2 cellular contexts compared by ENCODE assay signal in the genomic region with DNA sequence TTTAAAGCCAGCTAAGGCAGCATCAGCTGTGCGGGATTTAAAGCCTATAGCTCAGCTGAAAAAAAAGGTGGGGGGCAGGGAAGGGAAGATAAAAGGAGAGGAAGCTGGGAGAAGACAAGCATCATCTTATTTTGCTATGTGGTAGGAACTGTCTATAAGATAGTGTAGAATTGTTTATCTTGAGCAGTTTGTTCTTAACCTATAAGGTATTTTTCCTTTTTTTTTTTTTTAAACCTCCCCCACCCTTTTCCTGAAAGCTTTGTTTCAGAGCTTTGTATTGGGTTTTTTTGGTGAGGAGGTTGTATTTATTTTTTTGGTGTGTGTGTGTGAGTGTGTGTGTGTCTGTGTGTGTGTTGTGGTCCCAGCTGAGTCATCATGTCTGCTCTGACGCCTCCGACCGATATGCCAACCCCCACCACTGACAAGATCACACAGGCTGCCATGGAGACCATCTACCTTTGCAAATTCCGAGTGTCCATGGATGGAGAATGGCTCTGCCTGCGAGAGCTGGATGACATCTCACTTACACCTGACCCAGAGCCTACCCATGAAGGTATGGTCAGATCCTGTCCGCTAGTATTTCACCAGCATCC.
TF ChIP-seq lines count a peak whose summit lies in the region.

No MANE protein-coding gene starts in this region.

TF ChIP-seq in HCT116, 20 proteins besides CTCF, POLR2A, EP300 and RAD21:
- no peak for TF ChIP-seq SP1 (IDR thresholded peaks at IDR 0.05; ENCODE audit: low read depth)
- TF ChIP-seq EGR1 (IDR thresholded peaks at IDR 0.05; ENCODE audit: low read depth) = no peak
- no peak for TF ChIP-seq CEBPB (IDR thresholded peaks at IDR 0.05; ENCODE audit: low read depth)
- TF ChIP-seq, protein P1, sequence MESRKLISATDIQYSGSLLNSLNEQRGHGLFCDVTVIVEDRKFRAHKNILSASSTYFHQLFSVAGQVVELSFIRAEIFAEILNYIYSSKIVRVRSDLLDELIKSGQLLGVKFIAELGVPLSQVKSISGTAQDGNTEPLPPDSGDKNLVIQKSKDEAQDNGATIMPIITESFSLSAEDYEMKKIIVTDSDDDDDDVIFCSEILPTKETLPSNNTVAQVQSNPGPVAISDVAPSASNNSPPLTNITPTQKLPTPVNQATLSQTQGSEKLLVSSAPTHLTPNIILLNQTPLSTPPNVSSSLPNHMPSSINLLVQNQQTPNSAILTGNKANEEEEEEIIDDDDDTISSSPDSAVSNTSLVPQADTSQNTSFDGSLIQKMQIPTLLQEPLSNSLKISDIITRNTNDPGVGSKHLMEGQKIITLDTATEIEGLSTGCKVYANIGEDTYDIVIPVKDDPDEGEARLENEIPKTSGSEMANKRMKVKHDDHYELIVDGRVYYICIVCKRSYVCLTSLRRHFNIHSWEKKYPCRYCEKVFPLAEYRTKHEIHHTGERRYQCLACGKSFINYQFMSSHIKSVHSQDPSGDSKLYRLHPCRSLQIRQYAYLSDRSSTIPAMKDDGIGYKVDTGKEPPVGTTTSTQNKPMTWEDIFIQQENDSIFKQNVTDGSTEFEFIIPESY (IDR thresholded peaks at IDR 0.05; ENCODE audit: extremely low read depth, insufficient replicate concordance, low read length) = no peak
- TF ChIP-seq FOSL1 (IDR thresholded peaks at IDR 0.05; ENCODE audit: low read depth) = no peak
- TF ChIP-seq ATF3 (IDR thresholded peaks at IDR 0.05) = no peak
- TF ChIP-seq SIN3A (IDR thresholded peaks at IDR 0.05; ENCODE audit: low read depth) = no peak
- no peak for TF ChIP-seq ZNF274 (IDR thresholded peaks at IDR 0.05; ENCODE audit: low read depth, low read length)
- TF ChIP-seq TCF7L2 (IDR thresholded peaks at IDR 0.05; ENCODE audit: borderline replicate concordance, extremely low read depth, insufficient read depth, insufficient read length) = no peak
- no peak for TF ChIP-seq YY1 (IDR thresholded peaks at IDR 0.05; ENCODE audit: extremely low read depth, insufficient replicate concordance, low read depth, low read length)
- no peak for TF ChIP-seq ELF1 (IDR thresholded peaks at IDR 0.05; ENCODE audit: borderline replicate concordance, low read depth)
- TF ChIP-seq SRF (IDR thresholded peaks at IDR 0.05; ENCODE audit: low read depth) = no peak

TF ChIP-seq in SK-N-SH, 30 proteins besides CTCF, POLR2A, EP300 and RAD21:
- TF ChIP-seq, protein P2, sequence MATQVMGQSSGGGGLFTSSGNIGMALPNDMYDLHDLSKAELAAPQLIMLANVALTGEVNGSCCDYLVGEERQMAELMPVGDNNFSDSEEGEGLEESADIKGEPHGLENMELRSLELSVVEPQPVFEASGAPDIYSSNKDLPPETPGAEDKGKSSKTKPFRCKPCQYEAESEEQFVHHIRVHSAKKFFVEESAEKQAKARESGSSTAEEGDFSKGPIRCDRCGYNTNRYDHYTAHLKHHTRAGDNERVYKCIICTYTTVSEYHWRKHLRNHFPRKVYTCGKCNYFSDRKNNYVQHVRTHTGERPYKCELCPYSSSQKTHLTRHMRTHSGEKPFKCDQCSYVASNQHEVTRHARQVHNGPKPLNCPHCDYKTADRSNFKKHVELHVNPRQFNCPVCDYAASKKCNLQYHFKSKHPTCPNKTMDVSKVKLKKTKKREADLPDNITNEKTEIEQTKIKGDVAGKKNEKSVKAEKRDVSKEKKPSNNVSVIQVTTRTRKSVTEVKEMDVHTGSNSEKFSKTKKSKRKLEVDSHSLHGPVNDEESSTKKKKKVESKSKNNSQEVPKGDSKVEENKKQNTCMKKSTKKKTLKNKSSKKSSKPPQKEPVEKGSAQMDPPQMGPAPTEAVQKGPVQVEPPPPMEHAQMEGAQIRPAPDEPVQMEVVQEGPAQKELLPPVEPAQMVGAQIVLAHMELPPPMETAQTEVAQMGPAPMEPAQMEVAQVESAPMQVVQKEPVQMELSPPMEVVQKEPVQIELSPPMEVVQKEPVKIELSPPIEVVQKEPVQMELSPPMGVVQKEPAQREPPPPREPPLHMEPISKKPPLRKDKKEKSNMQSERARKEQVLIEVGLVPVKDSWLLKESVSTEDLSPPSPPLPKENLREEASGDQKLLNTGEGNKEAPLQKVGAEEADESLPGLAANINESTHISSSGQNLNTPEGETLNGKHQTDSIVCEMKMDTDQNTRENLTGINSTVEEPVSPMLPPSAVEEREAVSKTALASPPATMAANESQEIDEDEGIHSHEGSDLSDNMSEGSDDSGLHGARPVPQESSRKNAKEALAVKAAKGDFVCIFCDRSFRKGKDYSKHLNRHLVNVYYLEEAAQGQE (IDR thresholded peaks at IDR 0.05; ENCODE audit: low read depth, low read length) = no peak
- TF ChIP-seq SIN3A (IDR thresholded peaks at IDR 0.05; ENCODE audit: borderline replicate concordance, low read depth, low read length) = 0 out of 2 replicates have a peak, but pooled peaks have one; percentile 56
- TF ChIP-seq YY1 (IDR thresholded peaks at IDR 0.05; ENCODE audit: low read depth) = no peak
- peak; percentile 34; the same call in 1 of the 2 replicates for TF ChIP-seq GATA2 (CRISPR knock-in tag; IDR thresholded peaks at IDR 0.05)
- TF ChIP-seq GABPA (IDR thresholded peaks at IDR 0.05; ENCODE audit: low read depth) = no peak
- TF ChIP-seq TCF12 (IDR thresholded peaks at IDR 0.05) = 0 out of 2 replicates have a peak, but pooled peaks have one; percentile 12
- no peak for TF ChIP-seq USF1 (IDR thresholded peaks at IDR 0.05; ENCODE audit: borderline replicate concordance, low read depth)
- no peak; the same call in 1 of the 2 replicates for TF ChIP-seq MXI1 (IDR thresholded peaks at IDR 0.05; ENCODE audit: low read depth, low read length)
- no peak for TF ChIP-seq EZH2phosphoT487 (IDR thresholded peaks at IDR 0.05; ENCODE audit: borderline replicate concordance, low read depth)
- TF ChIP-seq, protein P3, sequence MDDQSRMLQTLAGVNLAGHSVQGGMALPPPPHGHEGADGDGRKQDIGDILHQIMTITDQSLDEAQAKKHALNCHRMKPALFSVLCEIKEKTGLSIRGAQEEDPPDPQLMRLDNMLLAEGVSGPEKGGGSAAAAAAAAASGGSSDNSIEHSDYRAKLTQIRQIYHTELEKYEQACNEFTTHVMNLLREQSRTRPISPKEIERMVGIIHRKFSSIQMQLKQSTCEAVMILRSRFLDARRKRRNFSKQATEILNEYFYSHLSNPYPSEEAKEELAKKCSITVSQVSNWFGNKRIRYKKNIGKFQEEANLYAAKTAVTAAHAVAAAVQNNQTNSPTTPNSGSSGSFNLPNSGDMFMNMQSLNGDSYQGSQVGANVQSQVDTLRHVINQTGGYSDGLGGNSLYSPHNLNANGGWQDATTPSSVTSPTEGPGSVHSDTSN (IDR thresholded peaks at IDR 0.05) = peak; percentile 22; the same call in 1 of the 2 replicates
- no peak for TF ChIP-seq POLR2AphosphoS5 (IDR thresholded peaks at IDR 0.05; ENCODE audit: low read depth, low read length)
- no peak for TF ChIP-seq ELF1 (IDR thresholded peaks at IDR 0.05)
- TF ChIP-seq CHD2 (IDR thresholded peaks at IDR 0.05; ENCODE audit: low read length, partially characterized antibody) = peak; percentile 37
- TF ChIP-seq MEF2A (IDR thresholded peaks at IDR 0.05; ENCODE audit: borderline replicate concordance, low read depth) = no peak
- no peak for TF ChIP-seq RCOR1 (IDR thresholded peaks at IDR 0.05; ENCODE audit: low read length)
- TF ChIP-seq FOSL2 (IDR thresholded peaks at IDR 0.05; ENCODE audit: borderline replicate concordance, low read depth) = peak; percentile 66; the same call in 1 of the 2 replicates
- TF ChIP-seq JUND (IDR thresholded peaks at IDR 0.05) = peak; percentile 43; the same call in 1 of the 2 replicates
- TF ChIP-seq SMC3 (IDR thresholded peaks at IDR 0.05; ENCODE audit: low read depth, low read length) = no peak
- no peak for TF ChIP-seq RFX5 (IDR thresholded peaks at IDR 0.05; ENCODE audit: low read length)
